Comparison of ENCODE assay signal across 9 cellular contexts in the genomic region with DNA sequence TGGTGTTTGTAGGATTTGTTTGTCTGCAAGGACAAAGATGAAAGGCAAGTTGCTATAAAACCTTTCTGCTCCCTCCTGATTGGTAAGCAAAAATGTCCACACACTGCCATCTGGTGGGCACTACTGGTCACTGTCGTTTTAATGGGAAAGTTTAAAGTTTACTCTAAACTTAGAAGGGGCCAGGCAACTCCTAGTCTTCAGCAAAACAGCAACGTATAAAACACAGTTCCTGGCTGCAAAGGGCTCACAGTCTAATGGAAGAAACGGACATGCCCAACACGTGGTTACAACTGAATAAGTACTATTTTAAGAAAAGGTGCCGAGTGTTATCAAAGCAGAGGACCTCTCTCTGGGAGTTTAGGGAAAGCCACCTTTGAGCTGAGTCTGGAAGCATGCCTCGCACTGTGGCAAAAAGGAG. TPM values are rescaled to one million over a fixed set of nuclear protein-coding genes. Genes with fewer than 3 reads are reported as not detected.
DNase-seq lines count a peak whose midpoint lies in the region; ATAC-seq, FAIRE-seq and TF ChIP-seq lines count a peak whose summit lies in the region.
"Had no signal": no experiment of that assay in that cellular context is flagged by ENCODE, and none has a peak within 500 bp of the region (broad histone marks: within the 10 kb centered on the region; RNA-seq: fewer than 3 reads in every experiment).

No MANE protein-coding gene starts in this region.

- ATAC-seq in activated T-helper 17 cell treated with anti-CD3 and anti-CD28 coated beads, Interleukin-2, amount 50 U/mL, for 72 hours (replicated peaks): peak; percentile 63

- peak overlapping the region; percentile 42 to 71 for H3K27ac ChIP-seq in testis

- DNase-seq in Caco-2 (peak; percentile 57 to 66), GM20000 (ENCODE audit: low spot score) (peak; percentile 64), HuH-7 (ENCODE audit: low spot score) (peak; percentile 54), RCC 7860 (ENCODE audit: low spot score) (peak; percentile 19), foreskin fibroblast (peak; percentile 56 to 82), non-pigmented ciliary epithelial cell (ENCODE audit: low read depth) (peak; percentile 18), testis (peak; percentile 85)

- no peaks in the 10 kb centered on the region for H3K27me3 Mint-ChIP-seq in Caco-2 (ENCODE audit: insufficient read depth, unreplicated experiment)
- no peaks in the 10 kb centered on the region for H3K27me3 Mint-ChIP-seq in activated T-helper 17 cell treated with anti-CD3 and anti-CD28 coated beads, Interleukin-2, amount 50 U/mL, for 72 hours

- no peak for FAIRE-seq in RCC 7860 (lab: Jason Lieb, UNC)
- FAIRE-seq: TTC549 had no signal

- H3K27me3 ChIP-seq in Caco-2 (replicated peaks; ENCODE audit: control insufficient read depth, insufficient read depth, low read length): no peaks in the 10 kb centered on the region
- H3K27me3 ChIP-seq in testis: no peaks in the 10 kb centered on the region

- no peaks in the 10 kb centered on the region for H3K36me3 ChIP-seq in Caco-2 (ENCODE audit: control insufficient read depth, insufficient read depth, low read length)
- H3K36me3 ChIP-seq in testis (ENCODE audit: low read depth, missing control alignments): no peaks in the 10 kb centered on the region

- H3K4me1 ChIP-seq in Caco-2 (no peaks in the 10 kb centered on the region), testis (peaks cover 6% of the 10 kb centered on the region)

- CTCF ChIA-PET in Caco-2 (lab: Charles Lee): interaction anchor here (0.6 to 1.8 kb wide), 3 partner anchors 84 to 1469 kb away, joined by 4 to 7 read pairs (median 4); no protein-coding TSS in a partner anchor

- no peaks in the 10 kb centered on the region for H3K9me3 Mint-ChIP-seq in Caco-2 (ENCODE audit: unreplicated experiment)
- no peaks in the 10 kb centered on the region for H3K9me3 Mint-ChIP-seq in activated T-helper 17 cell treated with anti-CD3 and anti-CD28 coated beads, Interleukin-2, amount 50 U/mL, for 72 hours

- POLR2A ChIA-PET in Caco-2 (lab: Charles Lee): no interaction called here

- H3K4me1 Mint-ChIP-seq in Caco-2 (ENCODE audit: low read depth, unreplicated experiment): peaks cover 13% of the 10 kb centered on the region
- peaks cover 4% of the 10 kb centered on the region for H3K4me1 Mint-ChIP-seq in activated T-helper 17 cell treated with anti-CD3 and anti-CD28 coated beads, Interleukin-2, amount 50 U/mL, for 72 hours

- no peak overlapping the region for H3K4me3 ChIP-seq in Caco-2 (ENCODE audit: low read depth, low read length)
- no peak overlapping the region for H3K4me3 ChIP-seq in foreskin fibroblast (ENCODE audit: low read depth in 1 of 2, low read length in 2 of 2)
- no peak overlapping the region for H3K4me3 ChIP-seq in testis

- TF ChIP-seq CTCF in Caco-2 (IDR thresholded peaks at IDR 0.05; ENCODE audit: insufficient read depth in 1 of 2, low read depth in 1 of 2, low read length in 1 of 2, severe bottlenecking in 1 of 2, unreplicated experiment in 1 of 2) (peak; percentile 66 to 74), GM20000 (IDR thresholded peaks at IDR 0.05; ENCODE audit: extremely low read depth, missing control alignments) (peak; percentile 83), foreskin fibroblast (IDR thresholded peaks at IDR 0.05; ENCODE audit: low read depth, low read length) (peak; percentile 60), testis (IDR thresholded peaks at IDR 0.05) (peak; percentile 85 to 96 (median 94))

- TF ChIP-seq POLR2A in testis (IDR thresholded peaks at IDR 0.05): no peak

- intact Hi-C loops in Caco-2 (cut with micrococcal nuclease; ENCODE audit: unreplicated experiment) (loop anchor here (1.0 to 5.0 kb wide), 2 partner anchors 85 to 1406 kb away; no protein-coding TSS in a partner anchor), testis (cut with DNase I; ENCODE audit: low total_unique reads) (loop anchor here (10.0 kb wide), 2 partner anchors 173 to 1403 kb away; a partner anchor contains a TSS)

- BruUV-seq in Caco-2 (replicated peaks; lab: Mats Ljungman, UMichigan): no TSS peak

- 34 to 40% methylated on average over 6 of the region's 6 CpGs for WGBS in testis, 2 donors

- no peak overlapping the region for H3K4me3 Mint-ChIP-seq in Caco-2 (ENCODE audit: unreplicated experiment)
- H3K4me3 Mint-ChIP-seq in activated T-helper 17 cell treated with anti-CD3 and anti-CD28 coated beads, Interleukin-2, amount 50 U/mL, for 72 hours: no peak overlapping the region

- no peak overlapping the region for H3K27ac Mint-ChIP-seq in Caco-2 (ENCODE audit: unreplicated experiment)
- H3K27ac Mint-ChIP-seq in activated T-helper 17 cell treated with anti-CD3 and anti-CD28 coated beads, Interleukin-2, amount 50 U/mL, for 72 hours: no peak overlapping the region

- H3K36me3 Mint-ChIP-seq in Caco-2 (ENCODE audit: insufficient read depth, unreplicated experiment): no peaks in the 10 kb centered on the region
- H3K36me3 Mint-ChIP-seq in activated T-helper 17 cell treated with anti-CD3 and anti-CD28 coated beads, Interleukin-2, amount 50 U/mL, for 72 hours (ENCODE audit: low read depth): no peaks in the 10 kb centered on the region

- H3K9me3 ChIP-seq in Caco-2 (no peaks in the 10 kb centered on the region), testis (no peaks in the 10 kb centered on the region)

RNA-seq across cellular contexts. Expression of a gene that starts 23.7 kb away (rescaled TPM):
- total RNA-seq in Caco-2 (2022) (1.5 and 1.6 TPM in 2 replicates), testis (10 to 100 TPM; 15.9 to 25.2 TPM)
- 10 to 100 TPM in 1 of 2 donors, 1 to 10 TPM in 1; 6.0 to 14.7 TPM for total RNA-seq in activated T-helper 17 cell treated with anti-CD3 and anti-CD28 coated beads, Interleukin-2, amount 50 U/mL, for 72 hours
- 15.5 TPM for polyA plus RNA-seq in testis (ENCODE audit: insufficient read depth, low read depth, low replicate concordance)

Comparison
In these comparisons a context has a peak if more than half of its experiments do, and no peak if none do; other contexts are left out.
1. DNase-seq: peak in every context shown above with its lines; median percentile 85 in testis; 69 in foreskin fibroblast; 64 in GM20000; 62 in Caco-2; 54 in HuH-7; 19 in RCC 7860; 18 in non-pigmented ciliary epithelial cell.